ENCODE assay signal across 1 cellular context in genomic region chr14:61638595-61639391, GRCh38.
TF ChIP-seq lines count a peak whose summit lies in the region.

No MANE protein-coding gene starts in this region.

TF ChIP-seq in HEK293, 187 proteins besides CTCF, POLR2A, EP300 and RAD21 (continued from another document and continues in another):
- TF ChIP-seq PRDM10 (tag by site-specific recombination; IDR thresholded peaks at IDR 0.05) (no peak), ZNF280D (tag by site-specific recombination; IDR thresholded peaks at IDR 0.05) (no peak), ZNF274 (IDR thresholded peaks at IDR 0.05; ENCODE audit: low read length) (no peak), ZNF274 (tag by site-specific recombination; IDR thresholded peaks at IDR 0.05; ENCODE audit: borderline replicate concordance) (no peak), ZNF169 (tag by site-specific recombination; IDR thresholded peaks at IDR 0.05) (no peak), ZNF561 (tag by site-specific recombination; IDR thresholded peaks at IDR 0.05; ENCODE audit: borderline replicate concordance) (no peak; the same call in 1 of the 2 replicates), GLIS2 (tag by site-specific recombination; IDR thresholded peaks at IDR 0.05) (no peak), ZNF529 (tag by site-specific recombination; IDR thresholded peaks at IDR 0.05; ENCODE audit: insufficient replicate concordance) (no peak), ZNF350 (tag by site-specific recombination; IDR thresholded peaks at IDR 0.05) (no peak), ZNF776 (tag by site-specific recombination; IDR thresholded peaks at IDR 0.05; ENCODE audit: borderline replicate concordance) (no peak), ZNF610 (tag by site-specific recombination; IDR thresholded peaks at IDR 0.05; ENCODE audit: borderline replicate concordance) (0 out of 2 replicates have a peak, but pooled peaks have one; percentile 19), SCRT1 (tag by site-specific recombination; IDR thresholded peaks at IDR 0.05; ENCODE audit: borderline replicate concordance) (peak; percentile 97), MEIS1 (CRISPR knock-in tag; IDR thresholded peaks at IDR 0.05; ENCODE audit: borderline replicate concordance) (no peak), ZNF571 (tag by site-specific recombination; IDR thresholded peaks at IDR 0.05) (no peak), ZNF398 (tag by site-specific recombination; IDR thresholded peaks at IDR 0.05) (no peak), ZNF214 (tag by site-specific recombination; IDR thresholded peaks at IDR 0.05; ENCODE audit: borderline replicate concordance) (no peak), ZFP69B (tag by site-specific recombination; IDR thresholded peaks at IDR 0.05) (no peak), ZNF2 (tag by site-specific recombination; IDR thresholded peaks at IDR 0.05) (no peak), HIC1 (tag by site-specific recombination; IDR thresholded peaks at IDR 0.05) (no peak), ZNF645 (tag by site-specific recombination; IDR thresholded peaks at IDR 0.05) (no peak), ZBTB17 (tag by site-specific recombination; IDR thresholded peaks at IDR 0.05) (0 out of 2 replicates have a peak, but pooled peaks have one; percentile 21), ZNF324 (tag by site-specific recombination; IDR thresholded peaks at IDR 0.05) (no peak), ZBTB21 (tag by site-specific recombination; IDR thresholded peaks at IDR 0.05) (no peak), ZNF596 (tag by site-specific recombination; IDR thresholded peaks at IDR 0.05) (no peak), SCRT2 (tag by site-specific recombination; IDR thresholded peaks at IDR 0.05) (peak; percentile 99), ZNF202 (tag by site-specific recombination; IDR thresholded peaks at IDR 0.05; ENCODE audit: borderline replicate concordance) (no peak), ZFP3 (tag by site-specific recombination; IDR thresholded peaks at IDR 0.05; ENCODE audit: low read depth) (no peak), RBAK (tag by site-specific recombination; IDR thresholded peaks at IDR 0.05) (no peak), PRDM6 (tag by site-specific recombination; IDR thresholded peaks at IDR 0.05) (peak; percentile 91), KLF7 (tag by site-specific recombination; IDR thresholded peaks at IDR 0.05; ENCODE audit: borderline replicate concordance) (no peak), ZNF416 (tag by site-specific recombination; IDR thresholded peaks at IDR 0.05) (no peak), TCF7L2 (IDR thresholded peaks at IDR 0.05; ENCODE audit: borderline replicate concordance, low read depth, low read length) (no peak), PRDM4 (tag by site-specific recombination; IDR thresholded peaks at IDR 0.05) (no peak), ZNF473 (tag by site-specific recombination; IDR thresholded peaks at IDR 0.05) (no peak), ZNF501 (tag by site-specific recombination; IDR thresholded peaks at IDR 0.05) (no peak), ZBTB20 (tag by site-specific recombination; IDR thresholded peaks at IDR 0.05) (no peak), ZNF362 (tag by site-specific recombination; IDR thresholded peaks at IDR 0.05) (no peak), ATF2 (tag by site-specific recombination; IDR thresholded peaks at IDR 0.05; ENCODE audit: low read depth) (peak; percentile 75; the same call in 1 of the 2 replicates), SP3 (tag by site-specific recombination; IDR thresholded peaks at IDR 0.05) (no peak), SALL2 (tag by site-specific recombination; IDR thresholded peaks at IDR 0.05; ENCODE audit: borderline replicate concordance) (no peak), HOXA7 (CRISPR knock-in tag; IDR thresholded peaks at IDR 0.05; ENCODE audit: borderline replicate concordance) (no peak), ZNF133 (tag by site-specific recombination; IDR thresholded peaks at IDR 0.05) (no peak)
